1 cellular context compared by ENCODE assay signal in genomic region chr12:31326689-31327659, GRCh38.
TF ChIP-seq lines count a peak whose summit lies in the region.

No MANE protein-coding gene starts in this region.

TF ChIP-seq in HEK293, 187 proteins besides CTCF, POLR2A, EP300 and RAD21 (continued from another document and continues in another):
- TF ChIP-seq, protein P1, sequence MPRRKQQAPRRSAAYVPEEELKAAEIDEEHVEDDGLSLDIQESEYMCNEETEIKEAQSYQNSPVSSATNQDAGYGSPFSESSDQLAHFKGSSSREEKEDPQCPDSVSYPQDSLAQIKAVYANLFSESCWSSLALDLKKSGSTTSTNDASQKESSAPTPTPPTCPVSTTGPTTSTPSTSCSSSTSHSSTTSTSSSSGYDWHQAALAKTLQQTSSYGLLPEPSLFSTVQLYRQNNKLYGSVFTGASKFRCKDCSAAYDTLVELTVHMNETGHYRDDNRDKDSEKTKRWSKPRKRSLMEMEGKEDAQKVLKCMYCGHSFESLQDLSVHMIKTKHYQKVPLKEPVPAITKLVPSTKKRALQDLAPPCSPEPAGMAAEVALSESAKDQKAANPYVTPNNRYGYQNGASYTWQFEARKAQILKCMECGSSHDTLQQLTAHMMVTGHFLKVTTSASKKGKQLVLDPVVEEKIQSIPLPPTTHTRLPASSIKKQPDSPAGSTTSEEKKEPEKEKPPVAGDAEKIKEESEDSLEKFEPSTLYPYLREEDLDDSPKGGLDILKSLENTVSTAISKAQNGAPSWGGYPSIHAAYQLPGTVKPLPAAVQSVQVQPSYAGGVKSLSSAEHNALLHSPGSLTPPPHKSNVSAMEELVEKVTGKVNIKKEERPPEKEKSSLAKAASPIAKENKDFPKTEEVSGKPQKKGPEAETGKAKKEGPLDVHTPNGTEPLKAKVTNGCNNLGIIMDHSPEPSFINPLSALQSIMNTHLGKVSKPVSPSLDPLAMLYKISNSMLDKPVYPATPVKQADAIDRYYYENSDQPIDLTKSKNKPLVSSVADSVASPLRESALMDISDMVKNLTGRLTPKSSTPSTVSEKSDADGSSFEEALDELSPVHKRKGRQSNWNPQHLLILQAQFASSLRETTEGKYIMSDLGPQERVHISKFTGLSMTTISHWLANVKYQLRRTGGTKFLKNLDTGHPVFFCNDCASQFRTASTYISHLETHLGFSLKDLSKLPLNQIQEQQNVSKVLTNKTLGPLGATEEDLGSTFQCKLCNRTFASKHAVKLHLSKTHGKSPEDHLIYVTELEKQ (tag by site-specific recombination; IDR thresholded peaks at IDR 0.05; ENCODE audit: borderline replicate concordance): no peak
- TF ChIP-seq ZNF561 (tag by site-specific recombination; IDR thresholded peaks at IDR 0.05; ENCODE audit: borderline replicate concordance): no peak
- TF ChIP-seq ZNF26 (tag by site-specific recombination; IDR thresholded peaks at IDR 0.05): no peak
- TF ChIP-seq ZBTB17 (tag by site-specific recombination; IDR thresholded peaks at IDR 0.05): peak; percentile 95
- TF ChIP-seq ZNF266 (tag by site-specific recombination; IDR thresholded peaks at IDR 0.05; ENCODE audit: low read depth): no peak
- peak; percentile 89 for TF ChIP-seq SP7 (tag by site-specific recombination; IDR thresholded peaks at IDR 0.05)
- TF ChIP-seq ZNF621 (tag by site-specific recombination; IDR thresholded peaks at IDR 0.05): no peak
- no peak for TF ChIP-seq ELK4 (IDR thresholded peaks at IDR 0.05; ENCODE audit: borderline replicate concordance, low read depth, low read length)
- TF ChIP-seq ZNF585B (tag by site-specific recombination; IDR thresholded peaks at IDR 0.05): no peak
- TF ChIP-seq ZSCAN4 (tag by site-specific recombination; IDR thresholded peaks at IDR 0.05): no peak
- no peak for TF ChIP-seq ZFP37 (tag by site-specific recombination; IDR thresholded peaks at IDR 0.05)
- no peak for TF ChIP-seq ZNF785 (tag by site-specific recombination; IDR thresholded peaks at IDR 0.05)
- TF ChIP-seq ZNF292 (tag by site-specific recombination; IDR thresholded peaks at IDR 0.05; ENCODE audit: borderline replicate concordance, low read depth): no peak
- no peak for TF ChIP-seq ZBTB1 (tag by site-specific recombination; IDR thresholded peaks at IDR 0.05)
- no peak for TF ChIP-seq ZBTB21 (tag by site-specific recombination; IDR thresholded peaks at IDR 0.05)
- TF ChIP-seq ZNF76 (tag by site-specific recombination; IDR thresholded peaks at IDR 0.05; ENCODE audit: borderline replicate concordance, low read depth): no peak
- peak; percentile 47; the same call in 1 of the 2 replicates for TF ChIP-seq ZNF629 (tag by site-specific recombination; IDR thresholded peaks at IDR 0.05)
- no peak for TF ChIP-seq ZNF510 (tag by site-specific recombination; IDR thresholded peaks at IDR 0.05; ENCODE audit: insufficient replicate concordance)
- TF ChIP-seq ZFP41 (tag by site-specific recombination; IDR thresholded peaks at IDR 0.05; ENCODE audit: borderline replicate concordance): no peak
- peak; percentile 76 for TF ChIP-seq OSR2 (tag by site-specific recombination; IDR thresholded peaks at IDR 0.05)
- no peak for TF ChIP-seq EGR2 (tag by site-specific recombination; IDR thresholded peaks at IDR 0.05; ENCODE audit: low read depth)
- TF ChIP-seq KLF8 (tag by site-specific recombination; IDR thresholded peaks at IDR 0.05): no peak
- TF ChIP-seq ZNF571 (tag by site-specific recombination; IDR thresholded peaks at IDR 0.05): no peak
- no peak for TF ChIP-seq ZNF473 (tag by site-specific recombination; IDR thresholded peaks at IDR 0.05)
- peak; percentile 55 for TF ChIP-seq ZNF335 (tag by site-specific recombination; conservative IDR thresholded peaks at IDR 0.05)
- TF ChIP-seq, protein P2, sequence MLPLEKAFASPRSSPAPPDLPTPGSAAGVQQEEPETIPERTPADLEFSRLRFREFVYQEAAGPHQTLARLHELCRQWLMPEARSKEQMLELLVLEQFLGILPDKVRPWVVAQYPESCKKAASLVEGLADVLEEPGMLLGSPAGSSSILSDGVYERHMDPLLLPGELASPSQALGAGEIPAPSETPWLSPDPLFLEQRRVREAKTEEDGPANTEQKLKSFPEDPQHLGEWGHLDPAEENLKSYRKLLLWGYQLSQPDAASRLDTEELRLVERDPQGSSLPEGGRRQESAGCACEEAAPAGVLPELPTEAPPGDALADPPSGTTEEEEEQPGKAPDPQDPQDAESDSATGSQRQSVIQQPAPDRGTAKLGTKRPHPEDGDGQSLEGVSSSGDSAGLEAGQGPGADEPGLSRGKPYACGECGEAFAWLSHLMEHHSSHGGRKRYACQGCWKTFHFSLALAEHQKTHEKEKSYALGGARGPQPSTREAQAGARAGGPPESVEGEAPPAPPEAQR (tag by site-specific recombination; IDR thresholded peaks at IDR 0.05): no peak
- TF ChIP-seq ZNF664 (tag by site-specific recombination; IDR thresholded peaks at IDR 0.05): peak; percentile 93
- no peak for TF ChIP-seq ZNF654 (tag by site-specific recombination; IDR thresholded peaks at IDR 0.05; ENCODE audit: low read depth)
- TF ChIP-seq PRDM4 (tag by site-specific recombination; IDR thresholded peaks at IDR 0.05): peak; percentile 70
- peak; percentile 18; the same call in 1 of the 2 replicates for TF ChIP-seq ZEB2 (tag by site-specific recombination; IDR thresholded peaks at IDR 0.05)
- TF ChIP-seq ZNF596 (tag by site-specific recombination; IDR thresholded peaks at IDR 0.05): no peak
- no peak for TF ChIP-seq ZNF354C (tag by site-specific recombination; IDR thresholded peaks at IDR 0.05; ENCODE audit: borderline replicate concordance, low read depth)
- TF ChIP-seq ZNF658 (tag by site-specific recombination; IDR thresholded peaks at IDR 0.05): no peak
- peak; percentile 65 for TF ChIP-seq IKZF3 (tag by site-specific recombination; IDR thresholded peaks at IDR 0.05)
- no peak for TF ChIP-seq ZNF521 (tag by site-specific recombination; IDR thresholded peaks at IDR 0.05)
- TF ChIP-seq, protein P3, sequence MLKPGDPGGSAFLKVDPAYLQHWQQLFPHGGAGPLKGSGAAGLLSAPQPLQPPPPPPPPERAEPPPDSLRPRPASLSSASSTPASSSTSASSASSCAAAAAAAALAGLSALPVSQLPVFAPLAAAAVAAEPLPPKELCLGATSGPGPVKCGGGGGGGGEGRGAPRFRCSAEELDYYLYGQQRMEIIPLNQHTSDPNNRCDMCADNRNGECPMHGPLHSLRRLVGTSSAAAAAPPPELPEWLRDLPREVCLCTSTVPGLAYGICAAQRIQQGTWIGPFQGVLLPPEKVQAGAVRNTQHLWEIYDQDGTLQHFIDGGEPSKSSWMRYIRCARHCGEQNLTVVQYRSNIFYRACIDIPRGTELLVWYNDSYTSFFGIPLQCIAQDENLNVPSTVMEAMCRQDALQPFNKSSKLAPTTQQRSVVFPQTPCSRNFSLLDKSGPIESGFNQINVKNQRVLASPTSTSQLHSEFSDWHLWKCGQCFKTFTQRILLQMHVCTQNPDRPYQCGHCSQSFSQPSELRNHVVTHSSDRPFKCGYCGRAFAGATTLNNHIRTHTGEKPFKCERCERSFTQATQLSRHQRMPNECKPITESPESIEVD (tag by site-specific recombination; IDR thresholded peaks at IDR 0.05): peak; percentile 98
- no peak for TF ChIP-seq HOXD13 (CRISPR knock-in tag; IDR thresholded peaks at IDR 0.05; ENCODE audit: borderline replicate concordance)
- peak; percentile 83 for TF ChIP-seq WT1 (tag by site-specific recombination; IDR thresholded peaks at IDR 0.05)
- TF ChIP-seq PATZ1 (tag by site-specific recombination; IDR thresholded peaks at IDR 0.05): 0 out of 2 replicates have a peak, but pooled peaks have one; percentile 24
- TF ChIP-seq ZNF175 (tag by site-specific recombination; IDR thresholded peaks at IDR 0.05): no peak
- no peak for TF ChIP-seq ZFHX2 (tag by site-specific recombination; conservative IDR thresholded peaks at IDR 0.05)
- TF ChIP-seq ZNF133 (tag by site-specific recombination; IDR thresholded peaks at IDR 0.05): no peak
- no peak for TF ChIP-seq ZNF792 (tag by site-specific recombination; IDR thresholded peaks at IDR 0.05)
- TF ChIP-seq ZNF843 (tag by site-specific recombination; IDR thresholded peaks at IDR 0.05): peak; percentile 62; the same call in 1 of the 2 replicates
- peak; percentile 89 for TF ChIP-seq SCRT2 (tag by site-specific recombination; IDR thresholded peaks at IDR 0.05)
- no peak for TF ChIP-seq TCF7L2 (IDR thresholded peaks at IDR 0.05; ENCODE audit: borderline replicate concordance, low read depth, low read length)
- no peak for TF ChIP-seq FEZF1 (tag by site-specific recombination; IDR thresholded peaks at IDR 0.05)
- no peak for TF ChIP-seq ZNF350 (tag by site-specific recombination; IDR thresholded peaks at IDR 0.05)
- no peak for TF ChIP-seq ZNF157 (tag by site-specific recombination; IDR thresholded peaks at IDR 0.05)
